8 cellular contexts compared by ENCODE assay signal in the genomic region with DNA sequence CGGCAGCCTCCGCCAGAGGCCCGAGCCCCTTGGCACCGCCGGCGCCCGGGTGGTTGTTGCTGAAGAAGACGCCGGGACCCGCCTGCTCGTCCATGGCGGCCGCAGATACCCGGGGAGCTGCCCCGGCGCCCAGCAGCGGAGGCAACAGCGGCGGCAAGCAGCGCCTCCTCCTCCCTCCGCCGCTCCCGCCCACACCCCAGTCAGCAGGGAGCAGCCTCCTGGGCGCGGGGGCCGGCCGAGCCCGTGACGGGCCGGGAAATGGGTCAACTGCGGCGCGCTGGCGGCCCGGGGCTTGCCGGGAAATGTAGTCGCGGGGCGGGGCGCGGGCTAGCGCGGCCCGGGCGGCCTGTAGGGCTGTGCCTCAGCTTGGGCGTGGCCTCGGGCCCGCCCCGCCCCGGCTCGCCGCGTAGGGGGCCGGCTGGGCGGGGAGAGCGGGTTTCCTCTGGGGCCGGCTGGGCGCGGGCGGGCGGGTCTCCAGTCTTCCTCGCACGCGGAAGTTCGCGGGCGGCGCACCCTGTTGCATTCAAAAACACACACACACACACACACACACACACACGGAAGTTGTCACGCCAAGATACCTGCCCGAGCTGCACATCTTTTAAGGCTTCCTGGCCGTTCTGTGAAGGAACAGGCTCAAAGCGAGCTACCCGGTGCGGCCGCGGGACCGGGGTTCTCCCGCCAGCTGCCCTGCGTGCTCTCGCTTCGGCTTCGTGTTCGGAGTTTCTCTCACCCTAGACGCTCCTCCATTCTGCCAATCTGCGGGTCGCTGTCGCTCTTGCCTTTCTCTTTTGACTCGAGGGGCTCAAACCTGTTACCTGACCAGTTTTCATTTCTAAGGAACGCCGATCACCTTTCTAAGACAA. TPM values are rescaled to one million over a fixed set of nuclear protein-coding genes. Genes with fewer than 3 reads are reported as not detected.
DNase-seq lines count a peak whose midpoint lies in the region; ATAC-seq and TF ChIP-seq lines count a peak whose summit lies in the region.

TSS of gene STRN (minus strand) at position 167 of the 866 bp plus-strand sequence. CDS start at position 94, 73 bp downstream.

- H3K27me3 ChIP-seq in right lobe of liver, result no peaks in the 10 kb centered on the region

- H3K27ac ChIP-seq in right lobe of liver, result peak within 1 kb of the TSS; percentile 85 to 90 (median 88)

- no peaks in the 10 kb centered on the region for H3K9me3 ChIP-seq in right lobe of liver

- ATAC-seq in GM19438 (IDR thresholded peaks at IDR 0.05; ENCODE audit: low read depth, unreplicated experiment) (peak; percentile 94), HG03571 (IDR thresholded peaks at IDR 0.05; ENCODE audit: unreplicated experiment) (peak; percentile 96), right lobe of liver (peak; percentile 95 to 99 (median 96))

- intact Hi-C loops in right lobe of liver (cut with DNase I), result no loop called here

- no peaks in the 10 kb centered on the region for H3K36me3 ChIP-seq in right lobe of liver

- H3K4me3 ChIP-seq in right lobe of liver, result peak within 1 kb of the TSS; percentile 96 to 99 (median 96)

- DNase-seq in CD1c-positive myeloid dendritic cell (ENCODE audit: extremely low spot score) (peak; percentile 99), NCI-H774 (lab: John Stamatoyannopoulos, UW) (peak; percentile 96), dermis blood vessel endothelial cell (peak; percentile 97), right lobe of liver (peak; percentile 98 to 99 (median 99))
- DNase-seq in activated CD4-positive, alpha-beta T cell treated with anti-CD3 and anti-CD28 coated beads, Interleukin-2, amount 50 U/mL, for 4 hours, result peak; percentile 95 to 97
- peak; percentile 96 for DNase-seq in stimulated activated CD4-positive, alpha-beta T cell treated with anti-CD3 and anti-CD28 coated beads, Interleukin-4, amount 100 ng/mL, for 24 hours

- peaks cover 0 to 15% (median 6%) of the 10 kb centered on the region in 4 donors for H3K4me1 ChIP-seq in right lobe of liver

- peak; percentile 91 for TF ChIP-seq POLR2A in right lobe of liver (IDR thresholded peaks at IDR 0.05)

- TF ChIP-seq CTCF in right lobe of liver (IDR thresholded peaks at IDR 0.05), result no peak

- WGBS in right lobe of liver (ENCODE audit: insufficient coverage, low coverage, low lambda C conversion rate, missing lambda C conversion rate), result 0% methylated on average over 14 of the region's 91 CpGs

RNA-seq across cellular contexts. Expression of gene STRN, which starts in this region (rescaled TPM):
- total RNA-seq in dermis blood vessel endothelial cell (24.7 and 52.0 TPM in 2 replicates), right lobe of liver (10 to 100 TPM in 2 of 6 experiments, 1 to 10 TPM in 4; 6.2 to 10.6 (median 8.2) TPM)

Comparison
In these comparisons a context has a peak if more than half of its experiments do, and no peak if none do; other contexts are left out.
1. Peak in every context shown above with its lines: DNase-seq, ATAC-seq, H3K4me3 ChIP-seq and H3K27ac ChIP-seq.